In the genomic region with DNA sequence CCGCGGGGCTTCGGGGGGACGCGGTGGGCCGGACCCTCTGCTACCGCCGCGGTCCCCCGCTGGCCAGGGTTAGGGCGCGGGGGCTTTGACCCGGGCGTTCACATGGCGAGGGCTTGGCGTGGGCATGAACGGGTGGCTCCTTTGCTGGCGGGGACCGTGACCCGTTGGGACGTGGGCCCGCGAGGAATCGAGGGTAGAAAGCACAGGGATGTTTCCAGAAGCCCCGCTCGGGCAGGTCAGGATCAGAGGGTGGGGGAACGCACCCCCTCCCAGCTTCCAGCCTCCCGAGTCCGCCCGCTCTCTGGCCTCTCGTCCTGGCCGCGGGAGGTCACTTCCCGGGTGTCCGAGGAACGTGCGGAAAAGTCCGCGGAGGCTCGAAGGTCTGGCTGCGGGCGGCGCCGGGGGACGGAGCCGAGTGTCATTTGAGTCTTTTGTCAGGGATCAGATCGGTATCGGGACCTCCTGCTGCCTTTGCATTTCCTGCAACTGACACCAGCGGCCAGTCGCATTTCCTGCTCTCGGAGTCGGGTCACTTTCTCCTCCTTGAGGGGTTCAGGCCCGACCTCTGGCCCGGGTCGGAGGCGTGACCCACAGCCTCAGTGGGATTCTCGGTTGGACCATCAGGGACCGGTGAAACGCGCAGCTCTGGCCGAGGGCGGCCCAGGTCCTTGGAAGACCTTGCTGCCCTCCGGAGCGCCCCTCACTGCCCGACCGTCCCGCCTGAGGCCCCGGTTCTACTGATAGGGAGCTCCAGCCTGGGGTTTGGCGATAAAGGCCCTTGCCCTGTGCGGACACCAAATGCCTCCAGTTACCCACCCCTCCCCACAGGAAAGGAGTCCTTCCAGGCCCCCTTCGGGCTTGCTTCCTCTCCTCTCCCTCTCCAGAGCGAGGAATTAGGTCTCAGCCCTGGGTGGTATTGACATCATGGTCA, we compare ENCODE assay signal across 9 cellular contexts. TPM values are rescaled to one million over a fixed set of nuclear protein-coding genes. Genes with fewer than 3 reads are reported as not detected.
DNase-seq lines count a peak whose midpoint lies in the region; ATAC-seq and TF ChIP-seq lines count a peak whose summit lies in the region.
"Had no signal": no experiment of that assay in that cellular context is flagged by ENCODE, and none has a peak within 500 bp of the region (broad histone marks: within the 10 kb centered on the region; RNA-seq: fewer than 3 reads in every experiment).

No MANE protein-coding gene starts in this region.

- no TSS peak for BruUV-seq in Caco-2 (replicated peaks; lab: Mats Ljungman, UMichigan)

- H3K27me3 Mint-ChIP-seq in Caco-2 (ENCODE audit: insufficient read depth, unreplicated experiment), result peaks cover 3% of the 10 kb centered on the region
- peaks cover 46% of the 10 kb centered on the region for H3K27me3 Mint-ChIP-seq in osteocyte (ENCODE audit: unreplicated experiment)

- H3K36me3 Mint-ChIP-seq in Caco-2 (ENCODE audit: insufficient read depth, unreplicated experiment) (no peaks in the 10 kb centered on the region), osteocyte (ENCODE audit: unreplicated experiment) (no peaks in the 10 kb centered on the region)

- peak overlapping the region; percentile 52 for H3K9ac ChIP-seq in OCI-LY1 (ENCODE audit: low read length)

- intact Hi-C loops in Caco-2 (cut with micrococcal nuclease; ENCODE audit: unreplicated experiment), result no loop called here
- intact Hi-C loops in posterior vena cava (cut with DNase I), result no loop called here

- no peaks in the 10 kb centered on the region for H3F3A ChIP-seq in OCI-LY1 (ENCODE audit: insufficient read depth, low read length)

- H3K4me3 Mint-ChIP-seq in Caco-2 (ENCODE audit: unreplicated experiment) (peak overlapping the region; percentile 63), osteocyte (ENCODE audit: unreplicated experiment) (peak overlapping the region; percentile 59)

- H3K9me3 ChIP-seq in Caco-2 (no peaks in the 10 kb centered on the region), OCI-LY1 (ENCODE audit: low read length) (no peaks in the 10 kb centered on the region)

- peak overlapping the region; percentile 31 for H3K4me3 ChIP-seq in Caco-2 (ENCODE audit: low read depth, low read length)
- peak overlapping the region; percentile 61 for H3K4me3 ChIP-seq in OCI-LY1 (ENCODE audit: low read depth, low read length, poor library complexity, severe bottlenecking)
- peak overlapping the region; percentile 37 for H3K4me3 ChIP-seq in epithelial cell of proximal tubule (ENCODE audit: low read depth, low read length)

- no peaks in the 10 kb centered on the region for H3K4me1 Mint-ChIP-seq in Caco-2 (ENCODE audit: low read depth, unreplicated experiment)
- peaks cover 15% of the 10 kb centered on the region for H3K4me1 Mint-ChIP-seq in osteocyte (ENCODE audit: unreplicated experiment)

- peak overlapping the region; percentile 70 for H3K4me2 ChIP-seq in OCI-LY1 (ENCODE audit: low read length)

- H3K4me1 ChIP-seq in Caco-2, result peaks cover 17% of the 10 kb centered on the region; the same call in 1 of the 2 replicates
- peaks cover 44% of the 10 kb centered on the region for H3K4me1 ChIP-seq in OCI-LY1 (ENCODE audit: insufficient read depth, low read length, severe bottlenecking)

- DNase-seq in Caco-2 (no peak), epithelial cell of proximal tubule (ENCODE audit: low read depth) (no peak), osteocyte (ENCODE audit: extremely low spot score, unreplicated experiment) (no peak), NCI-H2227 treated with DMSO at 0.1 percent for 48 hours (lab: John Stamatoyannopoulos, UW) (no peak), posterior vena cava (ENCODE audit: low spot score) (no peak), DMS153 treated with DMSO at 0.1 percent for 48 hours (lab: John Stamatoyannopoulos, UW; ENCODE audit: unreplicated experiment) (no peak)

- H3K9me2 ChIP-seq in OCI-LY1 (ENCODE audit: low read depth, low read length), result no peaks in the 10 kb centered on the region

- H2AFZ ChIP-seq in OCI-LY1 (ENCODE audit: low read length), result no peak overlapping the region

- H3K79me2 ChIP-seq in OCI-LY1 (ENCODE audit: insufficient read depth, low read length), result no peaks in the 10 kb centered on the region

- H3K36me3 ChIP-seq in Caco-2 (ENCODE audit: control insufficient read depth, insufficient read depth, low read length), result no peaks in the 10 kb centered on the region; the same call in 1 of the 2 replicates
- H3K36me3 ChIP-seq in OCI-LY1 (ENCODE audit: insufficient read depth, low read length), result no peaks in the 10 kb centered on the region

- CTCF ChIA-PET in Caco-2 (lab: Charles Lee), result no interaction called here

- POLR2A ChIA-PET in Caco-2 (lab: Charles Lee), result no interaction called here

- TF ChIP-seq CTCF in Caco-2 (IDR thresholded peaks at IDR 0.05; ENCODE audit: insufficient read depth in 1 of 2, low read depth in 1 of 2, low read length in 1 of 2, severe bottlenecking in 1 of 2, unreplicated experiment in 1 of 2), result no peak
- no peak for TF ChIP-seq CTCF in OCI-LY1 (IDR thresholded peaks at IDR 0.05; ENCODE audit: low read length)
- no peak for TF ChIP-seq CTCF in epithelial cell of proximal tubule (conservative IDR thresholded peaks at IDR 0.05; ENCODE audit: low read depth, low read length)
- TF ChIP-seq CTCF in osteocyte (IDR thresholded peaks at IDR 0.05), result no peak

- no peaks in the 10 kb centered on the region for H3K9me3 Mint-ChIP-seq in Caco-2 (ENCODE audit: unreplicated experiment)
- no peaks in the 10 kb centered on the region for H3K9me3 Mint-ChIP-seq in osteocyte (ENCODE audit: unreplicated experiment)

- H3K27ac Mint-ChIP-seq in Caco-2 (ENCODE audit: unreplicated experiment) (no peak overlapping the region), osteocyte (ENCODE audit: unreplicated experiment) (no peak overlapping the region)

- no peaks in the 10 kb centered on the region for H4K20me1 ChIP-seq in OCI-LY1 (ENCODE audit: insufficient read depth, low read length)

- no peak for ATAC-seq in GM21423 (IDR thresholded peaks at IDR 0.05; ENCODE audit: unreplicated experiment)
- ATAC-seq: HCT116 had no signal

- no peak overlapping the region for H3K27ac ChIP-seq in OCI-LY1 (ENCODE audit: low read depth, low read length, poor library complexity, severe bottlenecking)

- H3K27me3 ChIP-seq in Caco-2 (replicated peaks; ENCODE audit: control insufficient read depth, insufficient read depth, low read length), result no peaks in the 10 kb centered on the region
- H3K27me3 ChIP-seq in OCI-LY1 (ENCODE audit: insufficient read depth, low read length), result no peaks in the 10 kb centered on the region

RNA-seq across cellular contexts. Expression of a gene that starts 0.7 kb away (rescaled TPM):
- 8.7 and 8.8 TPM in 2 replicates for total RNA-seq in Caco-2 (2022)
- 1.6 and 2.3 TPM in 2 replicates for total RNA-seq in epithelial cell of proximal tubule
- total RNA-seq in osteocyte, result 2.0 and 2.4 TPM in 2 replicates
- total RNA-seq in posterior vena cava, result under 1 TPM; 0.32 to 0.81 TPM

RNA-seq across cellular contexts. Expression of a gene that starts 32.2 kb away (rescaled TPM):
- not detected in 2 replicates for total RNA-seq in Caco-2 (2022)
- total RNA-seq in epithelial cell of proximal tubule, result 0.14 TPM in 1 of 2 replicates, not detected in the other
- not detected in 2 replicates for total RNA-seq in osteocyte
- total RNA-seq in posterior vena cava, result 1 to 10 TPM; 1.8 to 7.5 TPM
